1 cellular context compared by ENCODE assay signal in the genomic region with DNA sequence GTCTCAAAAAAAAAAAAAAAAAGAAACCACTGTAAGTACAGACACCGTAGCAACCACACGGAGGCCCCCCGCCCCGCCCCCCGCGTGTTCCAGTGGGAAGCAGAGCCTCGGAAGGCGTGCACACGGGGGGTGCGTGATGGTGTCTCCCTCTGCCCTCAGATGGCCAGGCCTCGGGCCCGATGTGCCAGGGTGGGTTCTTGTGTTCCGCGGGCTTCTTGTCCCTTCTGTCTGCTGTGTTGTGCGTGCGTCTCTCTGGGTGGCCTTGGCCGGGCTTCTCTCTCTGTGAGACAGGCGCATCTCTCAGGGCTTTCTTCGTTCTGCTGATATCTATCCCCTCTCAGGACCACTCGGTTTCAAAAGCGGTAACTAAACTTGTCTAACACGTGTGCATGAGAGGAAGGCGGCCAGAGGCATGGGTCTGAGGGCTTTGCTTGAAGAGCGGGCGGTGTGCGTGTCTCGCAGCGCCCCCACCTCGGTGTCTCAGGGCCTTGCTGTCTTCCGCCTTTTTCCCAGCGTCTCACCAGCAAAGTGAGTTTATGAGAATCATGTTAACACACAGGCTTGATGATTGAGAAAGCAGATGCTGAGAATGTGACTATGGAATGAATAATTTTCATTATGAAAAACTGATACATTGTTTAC.
TF ChIP-seq lines count a peak whose summit lies in the region.

No MANE protein-coding gene starts in this region.

TF ChIP-seq in H1, 55 proteins besides CTCF, POLR2A, EP300 and RAD21:
- TF ChIP-seq RXRA (IDR thresholded peaks at IDR 0.05; ENCODE audit: insufficient read depth, low read depth, low read length), result no peak
- TF ChIP-seq KDM4A (IDR thresholded peaks at IDR 0.05; ENCODE audit: low read depth, low read length, severe bottlenecking), result no peak
- no peak for TF ChIP-seq TAF7 (optimal IDR thresholded peaks at IDR 0.05; ENCODE audit: borderline replicate concordance, low read depth, low read length)
- TF ChIP-seq CBX8 (IDR thresholded peaks at IDR 0.05; ENCODE audit: borderline replicate concordance, low read depth, low read length), result no peak
- no peak for TF ChIP-seq TBP (IDR thresholded peaks at IDR 0.05; ENCODE audit: low read depth, low read length)
- no peak for TF ChIP-seq RNF2 (IDR thresholded peaks at IDR 0.05; ENCODE audit: borderline replicate concordance, low read depth, low read length, missing control alignments, poor library complexity, severe bottlenecking)
- TF ChIP-seq MAFK (IDR thresholded peaks at IDR 0.05; ENCODE audit: low read depth, low read length), result no peak
- TF ChIP-seq SIRT6 (IDR thresholded peaks at IDR 0.05; ENCODE audit: low read length), result no peak
- TF ChIP-seq SP2 (IDR thresholded peaks at IDR 0.05; ENCODE audit: low read length), result no peak
- no peak for TF ChIP-seq BRCA1 (IDR thresholded peaks at IDR 0.05; ENCODE audit: low read depth, low read length)
- TF ChIP-seq CREB1 (IDR thresholded peaks at IDR 0.05), result no peak
- no peak for TF ChIP-seq SUZ12 (IDR thresholded peaks at IDR 0.05; ENCODE audit: low read length)
- TF ChIP-seq CTBP2 (IDR thresholded peaks at IDR 0.05; ENCODE audit: borderline replicate concordance, insufficient read depth, insufficient read length, low read length), result no peak
- TF ChIP-seq TAF1 (IDR thresholded peaks at IDR 0.05; ENCODE audit: low read depth, low read length), result no peak
- no peak for TF ChIP-seq BACH1 (IDR thresholded peaks at IDR 0.05; ENCODE audit: low read length)
- TF ChIP-seq, protein P1, sequence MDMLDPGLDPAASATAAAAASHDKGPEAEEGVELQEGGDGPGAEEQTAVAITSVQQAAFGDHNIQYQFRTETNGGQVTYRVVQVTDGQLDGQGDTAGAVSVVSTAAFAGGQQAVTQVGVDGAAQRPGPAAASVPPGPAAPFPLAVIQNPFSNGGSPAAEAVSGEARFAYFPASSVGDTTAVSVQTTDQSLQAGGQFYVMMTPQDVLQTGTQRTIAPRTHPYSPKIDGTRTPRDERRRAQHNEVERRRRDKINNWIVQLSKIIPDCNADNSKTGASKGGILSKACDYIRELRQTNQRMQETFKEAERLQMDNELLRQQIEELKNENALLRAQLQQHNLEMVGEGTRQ (IDR thresholded peaks at IDR 0.05; ENCODE audit: low read length), result no peak
- no peak for TF ChIP-seq SP4 (IDR thresholded peaks at IDR 0.05; ENCODE audit: low read length)
- TF ChIP-seq YY1 (IDR thresholded peaks at IDR 0.05; ENCODE audit: low read depth, low read length), result no peak
